11 cellular contexts compared by ENCODE assay signal in the genomic region with DNA sequence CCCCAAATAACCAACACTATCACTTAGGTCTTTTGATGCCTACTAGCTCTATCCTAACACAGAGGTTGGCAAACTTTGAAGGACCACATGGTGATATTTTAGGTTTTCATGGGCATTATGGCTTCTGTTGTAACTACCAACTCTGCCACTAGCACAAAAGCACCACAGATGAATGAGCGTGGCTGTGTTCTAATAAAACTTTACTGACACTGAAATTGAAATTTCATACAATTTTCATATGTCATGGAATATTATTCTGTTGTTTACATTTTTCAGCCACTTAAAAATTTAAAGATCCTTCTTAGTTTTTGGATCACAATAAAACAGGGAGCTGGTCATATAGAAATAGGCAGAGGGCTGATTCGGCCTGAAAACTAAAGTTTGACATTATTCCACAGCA.
"Had no signal": no experiment of that assay in that cellular context is flagged by ENCODE, and none has a peak within 500 bp of the region (broad histone marks: within the 10 kb centered on the region; RNA-seq: fewer than 3 reads in every experiment).

No MANE protein-coding gene starts in this region.

- H3K4me3 Mint-ChIP-seq: GM23338, H9, HFFc6 had no signal

- FAIRE-seq: H1, H54 had no signal

- H2AFZ ChIP-seq: GM23248, GM23338 had no signal

- H3K36me3 ChIP-seq: HAP-1 had no signal

- ATAC-seq: GM23338, HCT116 had no signal

- DNase-seq: GM23248, GOT3, H7, H9, HCEC 1CT, HFFc6 had no signal

- H3K4me1 ChIP-seq: HAP-1 had no signal

- H3K9ac ChIP-seq: GM23248 had no signal

- H3K27ac Mint-ChIP-seq: GM23338, H9, HFFc6 had no signal

- H3K4me1 Mint-ChIP-seq: GM23338, H9 had no signal

- H3K27ac ChIP-seq: GM23248 had no signal

- H3K9me3 Mint-ChIP-seq: HFFc6 had no signal

- H3K4me2 ChIP-seq: GM23338 had no signal

- H3K4me3 ChIP-seq: GM23248, GM23338, HAP-1 had no signal

- H3K9me3 ChIP-seq: HAP-1 had no signal
